8 cellular contexts compared by ENCODE assay signal in genomic region chrX:49001521-49002090, GRCh38. TPM values are rescaled to one million over a fixed set of nuclear protein-coding genes. Genes with fewer than 3 reads are reported as not detected.
A peak's percentile ranks its signal among the peaks of the same experiment; 100 is the strongest.
DNase-seq lines count a peak whose midpoint lies in the region; ATAC-seq and TF ChIP-seq lines count a peak whose summit lies in the region.

No MANE protein-coding gene starts in this region.

- H3K27me3 Mint-ChIP-seq in naive thymus-derived CD4-positive, alpha-beta T cell = no peaks in the 10 kb centered on the region
- H3K27me3 Mint-ChIP-seq in stimulated activated naive CD8-positive, alpha-beta T cell treated with anti-CD3 and anti-CD28 coated beads, Interleukin-15, Interleukin-2, amounts not matched to agents 100 ng/mL and 50 ng/mL, for 24 hours = no peaks in the 10 kb centered on the region

- H3K36me3 Mint-ChIP-seq in naive thymus-derived CD4-positive, alpha-beta T cell = peaks cover 4 to 29% (median 16%) of the 10 kb centered on the region in 5 donors
- peaks cover 32% of the 10 kb centered on the region for H3K36me3 Mint-ChIP-seq in stimulated activated naive CD8-positive, alpha-beta T cell treated with anti-CD3 and anti-CD28 coated beads, Interleukin-15, Interleukin-2, amounts not matched to agents 100 ng/mL and 50 ng/mL, for 24 hours (ENCODE audit: low read depth)

- H3K27me3 ChIP-seq in esophagus squamous epithelium = no peaks in the 10 kb centered on the region
- H3K27me3 ChIP-seq in naive thymus-derived CD4-positive, alpha-beta T cell (ENCODE audit: control insufficient read depth in 2 of 2, insufficient read depth in 2 of 2, low read length in 2 of 2) = no peaks in the 10 kb centered on the region

- DNase-seq in NK-92 treated with Interleukin-12 subunit alpha and Interleukin-12 subunit beta, amount 100 ng/mL, for 24 hours (lab: John Stamatoyannopoulos, UW) = peak; percentile 26
- DNase-seq in NK-92 (lab: John Stamatoyannopoulos, UW; ENCODE audit: unreplicated experiment) (no peak), NCI-H69 (lab: John Stamatoyannopoulos, UW) (peak; percentile 42), activated T-cell treated with anti-CD3 and anti-CD28 coated beads for 4 hours (peak; percentile 26), esophagus squamous epithelium (lab: John Stamatoyannopoulos, UW) (no peak)
- peak in 3 of 9 donors; percentile 54 to 73 (median 60) for DNase-seq in naive thymus-derived CD4-positive, alpha-beta T cell

- H3K27ac Mint-ChIP-seq in naive thymus-derived CD4-positive, alpha-beta T cell = peak overlapping the region; percentile 92 to 100 (median 98)
- H3K27ac Mint-ChIP-seq in stimulated activated naive CD8-positive, alpha-beta T cell treated with anti-CD3 and anti-CD28 coated beads, Interleukin-15, Interleukin-2, amounts not matched to agents 100 ng/mL and 50 ng/mL, for 24 hours = peak overlapping the region; percentile 98

- intact Hi-C loops in esophagus squamous epithelium (cut with DNase I) = no loop called here
- intact Hi-C loops in naive thymus-derived CD4-positive, alpha-beta T cell (cut with micrococcal nuclease) = loop anchor here (1.0 to 5.0 kb wide), 18 partner anchors 42 to 427 kb away; partner anchors contain the start of genes TFE3 (in 2 of the 2), GPKOW (in 1 of the 2), HDAC6 (in 1 of the 2) and PIM2 (in 1 of the 2)

- POLR2A ChIA-PET in naive thymus-derived CD4-positive, alpha-beta T cell (lab: Charles Lee) = interaction anchor here (0.9 to 2.8 kb wide), 6 partner anchors 11 to 308 kb away, joined by 3 to 23 read pairs (median 4); partner anchors contain the start of genes OTUD5, PRAF2 and TFE3

- peaks cover 4 to 16% (median 6%) of the 10 kb centered on the region in 3 donors for H3K4me1 ChIP-seq in esophagus squamous epithelium
- H3K4me1 ChIP-seq in naive thymus-derived CD4-positive, alpha-beta T cell (ENCODE audit: control insufficient read depth in 2 of 2, insufficient read depth in 2 of 2, low read length in 2 of 2) = peaks cover 9 to 10% of the 10 kb centered on the region in 2 donors

- TF ChIP-seq POLR2A in esophagus squamous epithelium (IDR thresholded peaks at IDR 0.05) = no peak

- H3K4me3 ChIP-seq in esophagus squamous epithelium = peak overlapping the region; percentile 59 to 75 (median 68)
- peak overlapping the region; percentile 97 for H3K4me3 ChIP-seq in naive thymus-derived CD4-positive, alpha-beta T cell (ENCODE audit: low read length)

- peaks cover 0 to 28% (median 0%) of the 10 kb centered on the region in 3 donors for H3K36me3 ChIP-seq in esophagus squamous epithelium
- peaks cover 0 to 21% (median 0%) of the 10 kb centered on the region in 3 experiments for H3K36me3 ChIP-seq in naive thymus-derived CD4-positive, alpha-beta T cell (ENCODE audit: control insufficient read depth in 2 of 3, insufficient read depth in 3 of 3, low read length in 3 of 3)

- peak; percentile 31 for ATAC-seq in HG02973 (IDR thresholded peaks at IDR 0.05; ENCODE audit: unreplicated experiment)
- peak; percentile 68 for ATAC-seq in naive thymus-derived CD4-positive, alpha-beta T cell

- peaks cover 0 to 3% (median 0%) of the 10 kb centered on the region in 11 donors for H3K9me3 Mint-ChIP-seq in naive thymus-derived CD4-positive, alpha-beta T cell
- H3K9me3 Mint-ChIP-seq in stimulated activated naive CD8-positive, alpha-beta T cell treated with anti-CD3 and anti-CD28 coated beads, Interleukin-15, Interleukin-2, amounts not matched to agents 100 ng/mL and 50 ng/mL, for 24 hours = no peaks in the 10 kb centered on the region

- no peak for TF ChIP-seq CTCF in esophagus squamous epithelium (IDR thresholded peaks at IDR 0.05)

- H3K4me3 Mint-ChIP-seq in naive thymus-derived CD4-positive, alpha-beta T cell = peak overlapping the region; percentile 94 to 99 (median 98)
- peak overlapping the region; percentile 98 for H3K4me3 Mint-ChIP-seq in stimulated activated naive CD8-positive, alpha-beta T cell treated with anti-CD3 and anti-CD28 coated beads, Interleukin-15, Interleukin-2, amounts not matched to agents 100 ng/mL and 50 ng/mL, for 24 hours

- WGBS in esophagus squamous epithelium, 2 donors = 2 to 46% methylated on average over 17 of the region's 17 CpGs

- peak overlapping the region; percentile 79 to 91 (median 88) for H3K27ac ChIP-seq in esophagus squamous epithelium
- H3K27ac ChIP-seq in naive thymus-derived CD4-positive, alpha-beta T cell (ENCODE audit: low read depth, low read length) = peak overlapping the region; percentile 97

- no peaks in the 10 kb centered on the region for H3K9me3 ChIP-seq in esophagus squamous epithelium
- no peaks in the 10 kb centered on the region for H3K9me3 ChIP-seq in naive thymus-derived CD4-positive, alpha-beta T cell (ENCODE audit: control insufficient read depth in 2 of 3, low read length in 3 of 3)

- peaks cover 10 to 46% (median 39%) of the 10 kb centered on the region in 7 donors for H3K4me1 Mint-ChIP-seq in naive thymus-derived CD4-positive, alpha-beta T cell
- H3K4me1 Mint-ChIP-seq in stimulated activated naive CD8-positive, alpha-beta T cell treated with anti-CD3 and anti-CD28 coated beads, Interleukin-15, Interleukin-2, amounts not matched to agents 100 ng/mL and 50 ng/mL, for 24 hours (ENCODE audit: low read depth) = peaks cover 38% of the 10 kb centered on the region

- CTCF ChIA-PET in naive thymus-derived CD4-positive, alpha-beta T cell (lab: Charles Lee) = no interaction called here

RNA-seq across cellular contexts. Expression of gene GRIPAP1, which starts 0.5 kb away (rescaled TPM):
- total RNA-seq in esophagus squamous epithelium = 10 to 100 TPM; 15.4 to 28.4 (median 22.9) TPM
- total RNA-seq in naive thymus-derived CD4-positive, alpha-beta T cell = 100 to 1,000 TPM; 103 to 108 (median 105) TPM
- 10 to 100 TPM; 13.6 to 24.9 TPM for polyA plus RNA-seq in naive thymus-derived CD4-positive, alpha-beta T cell

RNA-seq across cellular contexts. Expression of gene KCND1, which starts 30.0 kb away (rescaled TPM):
- under 1 TPM in 3 of 4 donors, not detected in 1; 0.04 to 0.57 (median 0.53) TPM for total RNA-seq in esophagus squamous epithelium
- total RNA-seq in naive thymus-derived CD4-positive, alpha-beta T cell = 1 to 10 TPM; 1.4 to 5.8 (median 2.3) TPM
- under 1 TPM in 1 of 2 donors, not detected in 1; 0.07 TPM for polyA plus RNA-seq in naive thymus-derived CD4-positive, alpha-beta T cell

RNA-seq across cellular contexts. Expression of gene TFE3, which starts 41.6 kb away (rescaled TPM):
- 10 to 100 TPM; 24.3 to 48.4 (median 43.1) TPM for total RNA-seq in esophagus squamous epithelium
- total RNA-seq in naive thymus-derived CD4-positive, alpha-beta T cell = 10 to 100 TPM; 26.2 to 54.2 (median 30.5) TPM
- 1 to 10 TPM; 2.2 to 4.3 TPM for polyA plus RNA-seq in naive thymus-derived CD4-positive, alpha-beta T cell

RNA-seq across cellular contexts. Expression of gene OTUD5, which starts 44.2 kb away (rescaled TPM):
- total RNA-seq in esophagus squamous epithelium = 10 to 100 TPM; 15.7 to 28.4 (median 24.3) TPM
- total RNA-seq in naive thymus-derived CD4-positive, alpha-beta T cell = 10 to 100 TPM; 62.5 to 95.5 (median 90.4) TPM
- polyA plus RNA-seq in naive thymus-derived CD4-positive, alpha-beta T cell = 10 to 100 TPM; 17.2 to 33.8 TPM

RNA-seq across cellular contexts. Expression of gene CCDC120, which starts 57.2 kb away (rescaled TPM):
- 10 to 100 TPM; 11.7 to 40.3 (median 22.6) TPM for total RNA-seq in esophagus squamous epithelium
- total RNA-seq in naive thymus-derived CD4-positive, alpha-beta T cell = 10 to 100 TPM in 4 of 5 experiments, 1 to 10 TPM in 1; 7.6 to 15.1 (median 11.3) TPM
- 1 to 10 TPM; 1.3 to 1.6 TPM for polyA plus RNA-seq in naive thymus-derived CD4-positive, alpha-beta T cell

Comparison
In these comparisons a context has a peak if more than half of its experiments do, and no peak if none do; other contexts are left out.
1. DNase-seq: peak in NK-92 treated with Interleukin-12 subunit alpha and Interleukin-12 subunit beta, amount 100 ng/mL, for 24 hours (single experiment), NCI-H69 (single experiment) and activated T-cell treated with anti-CD3 and anti-CD28 coated beads for 4 hours (single experiment); none in NK-92 (single experiment) and esophagus squamous epithelium (single experiment).